28 cellular contexts compared by ENCODE assay signal in the genomic region with DNA sequence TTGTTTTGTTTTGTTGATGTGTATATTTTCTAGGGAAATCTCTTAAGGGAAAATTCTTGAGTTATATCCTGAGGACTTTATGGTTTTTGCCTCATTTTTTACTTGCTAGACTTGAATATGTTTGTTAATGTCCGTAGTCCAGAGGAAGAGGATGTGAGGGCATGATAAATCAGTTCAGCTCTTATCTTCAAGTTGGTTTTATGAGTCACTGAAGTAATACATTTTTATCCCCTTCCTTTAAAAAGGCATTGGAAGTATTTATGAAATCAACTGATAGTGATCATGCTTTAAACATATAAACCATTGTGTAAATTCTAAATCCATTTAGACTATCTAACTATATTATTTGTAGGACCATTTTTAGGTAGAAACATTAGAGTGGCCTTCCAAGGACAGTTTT. TPM values are rescaled to one million over a fixed set of nuclear protein-coding genes. Genes with fewer than 3 reads are reported as not detected.
DNase-seq lines count a peak whose midpoint lies in the region; ATAC-seq and TF ChIP-seq lines count a peak whose summit lies in the region.
"Had no signal": no experiment of that assay in that cellular context is flagged by ENCODE, and none has a peak within 500 bp of the region (broad histone marks: within the 10 kb centered on the region; RNA-seq: fewer than 3 reads in every experiment).

No MANE protein-coding gene starts in this region.

- in situ Hi-C loops in KBM-7 (cut with MboI; ENCODE audit: low pct_unique_long_range_greater_than_20kb, low sequenced_read_pairs), result no loop called here

- H3K4me1 Mint-ChIP-seq in activated naive CD4-positive, alpha-beta T cell treated with anti-CD3 and anti-CD28 coated beads, Interleukin-2, amount 10 ng/mL, durations not matched to agents 7 days and 5 days, result peaks cover 3% of the 10 kb centered on the region
- H3K4me1 Mint-ChIP-seq: activated T-helper 17 cell treated with anti-CD3 and anti-CD28 coated beads, Interleukin-2, amount 50 U/mL, for 72 hours; stimulated activated naive B cell treated with anti-CD40 and anti-IgM and Interleukin-4, amounts not matched to agents 10 μg/mL and 1 μg/mL and 100 μg/mL, for 72 hours had no signal

- no peak overlapping the region for H3K4me3 Mint-ChIP-seq in activated naive CD4-positive, alpha-beta T cell treated with anti-CD3 and anti-CD28 coated beads, Interleukin-2, amount 10 ng/mL, durations not matched to agents 7 days and 5 days
- H3K4me3 Mint-ChIP-seq: activated naive CD8-positive, alpha-beta T cell treated with anti-CD3 and anti-CD28 coated beads, Interleukin-2, amount 10 ng/mL, durations not matched to agents 7 days and 5 days; activated T-helper 17 cell treated with anti-CD3 and anti-CD28 coated beads, Interleukin-2, amount 50 U/mL, for 72 hours; naive thymus-derived CD4-positive, alpha-beta T cell; stimulated activated naive B cell treated with anti-CD40 and anti-IgM and Interleukin-4, amounts not matched to agents 10 μg/mL and 1 μg/mL and 100 μg/mL, for 72 hours had no signal

- H3K36me3 ChIP-seq in mucosa of descending colon (ENCODE audit: low read depth) (no peaks in the 10 kb centered on the region), BE2C (no peaks in the 10 kb centered on the region)
- H3K36me3 ChIP-seq: uterus had no signal

- ATAC-seq in SK-N-SH treated with all-trans-retinoic acid at 6 μM for 48 hours (no peak), mucosa of descending colon (peak; percentile 55), GM21367 (IDR thresholded peaks at IDR 0.05; ENCODE audit: unreplicated experiment) (no peak)
- ATAC-seq: activated T-helper 17 cell treated with anti-CD3 and anti-CD28 coated beads, Interleukin-2, amount 50 U/mL, for 72 hours; naive thymus-derived CD4-positive, alpha-beta T cell; pancreas; stimulated activated naive B cell treated with anti-CD40 and anti-IgM and Interleukin-4, amounts not matched to agents 10 μg/mL and 1 μg/mL and 100 μg/mL, for 72 hours had no signal

- H3K9me3 ChIP-seq in mucosa of descending colon (no peaks in the 10 kb centered on the region), BE2C (no peaks in the 10 kb centered on the region)
- H3K9me3 ChIP-seq: pancreas, right atrium auricular region, testis, uterus had no signal

- H3K27ac Mint-ChIP-seq in activated naive CD4-positive, alpha-beta T cell treated with anti-CD3 and anti-CD28 coated beads, Interleukin-2, amount 10 ng/mL, durations not matched to agents 7 days and 5 days, result no peak overlapping the region
- H3K27ac Mint-ChIP-seq: activated naive CD8-positive, alpha-beta T cell treated with anti-CD3 and anti-CD28 coated beads, Interleukin-2, amount 10 ng/mL, durations not matched to agents 7 days and 5 days; activated T-helper 17 cell treated with anti-CD3 and anti-CD28 coated beads, Interleukin-2, amount 50 U/mL, for 72 hours; naive thymus-derived CD4-positive, alpha-beta T cell; stimulated activated naive B cell treated with anti-CD40 and anti-IgM and Interleukin-4, amounts not matched to agents 10 μg/mL and 1 μg/mL and 100 μg/mL, for 72 hours had no signal

- CTCF ChIA-PET in activated naive CD4-positive, alpha-beta T cell treated with anti-CD3 and anti-CD28 coated beads, Interleukin-2, amount 10 ng/mL, durations not matched to agents 7 days and 5 days (lab: Charles Lee), result no interaction called here

- intact Hi-C loops in mucosa of descending colon (cut with DNase I, micrococcal nuclease), result no loop called here

- DNase-seq in EL (peak; percentile 59), choroid plexus epithelial cell (ENCODE audit: low read depth) (peak; percentile 52), mucosa of descending colon (no peak), KBM-7 (no peak), BE2C (no peak)
- DNase-seq in activated naive CD4-positive, alpha-beta T cell treated with anti-CD3 and anti-CD28 coated beads, Interleukin-2, amount 10 ng/mL, durations not matched to agents 7 days and 5 days, result no peak
- DNase-seq: activated CD4-positive, alpha-beta T cell treated with anti-CD3 and anti-CD28 coated beads, Interleukin-2, amount 50 U/mL, for 48 hours; activated CD4-positive, CD25-positive, alpha-beta regulatory T cell; activated CD8-positive, alpha-beta memory T cell treated with anti-CD3 and anti-CD28 coated beads, Interleukin-2, amount 50 U/mL, for 48 hours; activated naive CD8-positive, alpha-beta T cell treated with anti-CD3 and anti-CD28 coated beads, Interleukin-2, amount 10 ng/mL, durations not matched to agents 7 days and 5 days; GM23248; head of caudate nucleus; KG1; naive thymus-derived CD4-positive, alpha-beta T cell; NCI-H1436; NCI-H2107; pancreas; stimulated activated CD4-positive, alpha-beta T cell treated with anti-CD3 and anti-CD28 coated beads, Interleukin-12 subunit alpha, Interleukin-12 subunit beta, amount 100 ng/mL, for 4 hours; stimulated activated CD4-positive, alpha-beta T cell treated with anti-CD3 and anti-CD28 coated beads, Interleukin-4, amount 100 ng/mL, for 24 hours; stimulated activated naive B cell treated with anti-CD40 and anti-IgM and Interleukin-4, amounts not matched to agents 10 μg/mL and 1 μg/mL and 100 μg/mL, for 72 hours; T-helper 9 cell; testis; uterus had no signal

- TF ChIP-seq CTCF in choroid plexus epithelial cell (conservative IDR thresholded peaks at IDR 0.05; ENCODE audit: low read depth, low read length) (no peak), mucosa of descending colon (IDR thresholded peaks at IDR 0.05) (no peak), BE2C (IDR thresholded peaks at IDR 0.05; ENCODE audit: low read depth, low read length) (no peak)

- H3K4me3 ChIP-seq in choroid plexus epithelial cell (ENCODE audit: low read depth, low read length) (no peak overlapping the region), mucosa of descending colon (no peak overlapping the region), BE2C (ENCODE audit: low read depth, low read length) (no peak overlapping the region)
- H3K4me3 ChIP-seq: GM23248, pancreas, right atrium auricular region, testis, uterus had no signal

- H3K36me3 Mint-ChIP-seq in activated naive CD4-positive, alpha-beta T cell treated with anti-CD3 and anti-CD28 coated beads, Interleukin-2, amount 10 ng/mL, durations not matched to agents 7 days and 5 days, result peaks cover 28% of the 10 kb centered on the region

- no peaks in the 10 kb centered on the region for H3K27me3 Mint-ChIP-seq in activated naive CD4-positive, alpha-beta T cell treated with anti-CD3 and anti-CD28 coated beads, Interleukin-2, amount 10 ng/mL, durations not matched to agents 7 days and 5 days
- H3K27me3 Mint-ChIP-seq: activated naive CD8-positive, alpha-beta T cell treated with anti-CD3 and anti-CD28 coated beads, Interleukin-2, amount 10 ng/mL, durations not matched to agents 7 days and 5 days; activated T-helper 17 cell treated with anti-CD3 and anti-CD28 coated beads, Interleukin-2, amount 50 U/mL, for 72 hours; naive thymus-derived CD4-positive, alpha-beta T cell; stimulated activated naive B cell treated with anti-CD40 and anti-IgM and Interleukin-4, amounts not matched to agents 10 μg/mL and 1 μg/mL and 100 μg/mL, for 72 hours had no signal

- H3K9me3 Mint-ChIP-seq in activated naive CD4-positive, alpha-beta T cell treated with anti-CD3 and anti-CD28 coated beads, Interleukin-2, amount 10 ng/mL, durations not matched to agents 7 days and 5 days, result no peaks in the 10 kb centered on the region
- H3K9me3 Mint-ChIP-seq: activated naive CD8-positive, alpha-beta T cell treated with anti-CD3 and anti-CD28 coated beads, Interleukin-2, amount 10 ng/mL, durations not matched to agents 7 days and 5 days; activated T-helper 17 cell treated with anti-CD3 and anti-CD28 coated beads, Interleukin-2, amount 50 U/mL, for 72 hours; naive thymus-derived CD4-positive, alpha-beta T cell; stimulated activated naive B cell treated with anti-CD40 and anti-IgM and Interleukin-4, amounts not matched to agents 10 μg/mL and 1 μg/mL and 100 μg/mL, for 72 hours had no signal

- H3K27me3 ChIP-seq in BE2C, result no peaks in the 10 kb centered on the region
- H3K27me3 ChIP-seq: pancreas, right atrium auricular region, testis, uterus had no signal

- H3K4me1 ChIP-seq in mucosa of descending colon (ENCODE audit: low read depth) (no peaks in the 10 kb centered on the region), BE2C (no peaks in the 10 kb centered on the region)
- H3K4me1 ChIP-seq: pancreas, right atrium auricular region, testis, uterus had no signal

TF ChIP-seq in SK-N-SH treated with all-trans-retinoic acid at 6 μM for 48 hours, 23 proteins besides CTCF, POLR2A, EP300 and RAD21:
- TF ChIP-seq ISL1 (CRISPR knock-in tag; IDR thresholded peaks at IDR 0.05), result peak; percentile 61
- no peak for TF ChIP-seq ZNF565 (CRISPR knock-in tag; conservative IDR thresholded peaks at IDR 0.05; ENCODE audit: low read depth)

RNA-seq across cellular contexts. Expression of a gene that starts 43.9 kb away (rescaled TPM):
- total RNA-seq in mucosa of descending colon, result 100 to 1,000 TPM in 1 of 3 donors, 10 to 100 TPM in 2; 24.7 to 103 (median 36.5) TPM
- polyA plus RNA-seq in BE2C (2012; ENCODE audit: insufficient read depth, insufficient read length, low read depth), result not detected
- total RNA-seq: OCI-LY7 had no signal

RNA-seq across cellular contexts. Expression of a gene that starts 44.3 kb away (rescaled TPM):
- 10 to 100 TPM; 12.0 to 21.5 (median 14.2) TPM for total RNA-seq in mucosa of descending colon
- polyA plus RNA-seq in BE2C (2012; ENCODE audit: insufficient read depth, insufficient read length, low read depth), result 7.0 TPM

RNA-seq across cellular contexts. Expression of a gene that starts 44.6 kb away (rescaled TPM):
- 10 to 100 TPM; 15.9 to 44.9 (median 20.7) TPM for total RNA-seq in mucosa of descending colon
- polyA plus RNA-seq in BE2C (2012; ENCODE audit: insufficient read depth, insufficient read length, low read depth), result 1.9 TPM

Comparison
In these comparisons a context has a peak if more than half of its experiments do, and no peak if none do; other contexts are left out.
1. DNase-seq: peak in EL (single experiment) and choroid plexus epithelial cell (single experiment); none in mucosa of descending colon (0 of 3), KBM-7 (single experiment), BE2C (single experiment) and activated naive CD4-positive, alpha-beta T cell treated with anti-CD3 and anti-CD28 coated beads, Interleukin-2, amount 10 ng/mL, durations not matched to agents 7 days and 5 days (single experiment).